8 cellular contexts compared by ENCODE assay signal in the genomic region with DNA sequence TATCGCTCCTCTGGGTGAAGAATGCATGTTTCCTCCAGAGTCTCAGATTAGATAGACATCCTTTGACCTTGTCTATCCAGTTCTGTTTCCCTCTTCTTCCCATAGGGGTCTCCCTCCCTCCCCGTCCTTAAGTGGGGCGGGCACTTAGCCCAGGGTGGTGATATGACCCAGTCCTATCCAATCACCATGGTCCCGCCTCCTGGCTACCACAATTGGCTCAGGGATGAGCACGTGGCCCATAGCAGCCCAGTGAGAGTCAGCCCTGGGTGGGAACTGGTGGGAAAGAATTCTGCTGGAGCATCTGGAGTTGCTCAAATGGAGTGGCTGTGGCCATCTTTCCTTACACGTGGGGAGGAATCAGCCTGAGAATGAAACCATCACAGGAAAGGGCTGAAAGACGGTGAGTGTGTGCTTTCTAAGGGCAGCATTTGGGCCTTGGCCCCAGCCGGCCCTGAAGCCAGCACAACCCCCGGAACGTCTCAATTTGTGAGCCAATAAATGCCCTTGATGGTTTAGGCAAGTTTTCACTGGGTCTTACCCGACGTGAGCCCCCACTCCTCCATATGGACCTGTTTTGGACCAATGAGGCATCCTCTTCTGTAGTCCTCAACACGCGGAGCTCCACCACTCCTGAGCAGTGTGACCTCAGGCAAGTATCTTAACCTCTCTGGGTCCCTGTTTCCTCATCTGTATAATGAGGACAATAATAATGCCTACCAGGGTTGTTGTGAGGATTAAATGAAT. TPM values are rescaled to one million over a fixed set of nuclear protein-coding genes. Genes with fewer than 3 reads are reported as not detected.
DNase-seq lines count a peak whose midpoint lies in the region; ATAC-seq and TF ChIP-seq lines count a peak whose summit lies in the region.

No MANE protein-coding gene starts in this region.

- H3K36me3 ChIP-seq in MG63 (peaks cover 3% of the 10 kb centered on the region), RWPE2 (ENCODE audit: low read depth) (0 out of 2 replicates have a peak, but pooled peaks cover 6% of the 10 kb centered on the region), brain microvascular endothelial cell (replicated peaks) (no peaks in the 10 kb centered on the region), iPS-15b (ENCODE audit: control insufficient read depth, insufficient read depth, low read length) (peaks cover 7% of the 10 kb centered on the region)

- H3K27me3 ChIP-seq in MG63 (no peaks in the 10 kb centered on the region), RWPE2 (ENCODE audit: insufficient read depth, poor library complexity, severe bottlenecking) (no peaks in the 10 kb centered on the region), brain microvascular endothelial cell (replicated peaks) (no peaks in the 10 kb centered on the region), iPS-15b (ENCODE audit: control insufficient read depth, insufficient read depth, low read length) (no peaks in the 10 kb centered on the region)

- peak; percentile 31 for TF ChIP-seq CTCF in RWPE2 (IDR thresholded peaks at IDR 0.05; ENCODE audit: poor library complexity, severe bottlenecking)
- peak; percentile 73 for TF ChIP-seq CTCF in brain microvascular endothelial cell (IDR thresholded peaks at IDR 0.05; ENCODE audit: low read depth, low read length, missing control alignments)
- TF ChIP-seq CTCF in retinal pigment epithelial cell (conservative IDR thresholded peaks at IDR 0.05; ENCODE audit: low read depth, low read length), result peak; percentile 48

- in situ Hi-C loops in brain microvascular endothelial cell (cut with HindIII; ENCODE audit: low pct_ligation_motif_present, low sequenced_read_pairs), result no loop called here

- peak; percentile 67 for DNase-seq in activated effector memory CD4-positive, alpha-beta T cell treated with anti-CD3 and anti-CD28 coated beads, Interleukin-2, amount 50 U/mL, for 16 hours
- DNase-seq in activated effector memory CD4-positive, alpha-beta T cell treated with Interleukin-2 at 50 U/mL for 16 hours, result no peak
- DNase-seq in MG63, result peak; percentile 99
- DNase-seq in RWPE2 (ENCODE audit: low spot score), result peak; percentile 89
- peak; percentile 98 for DNase-seq in brain microvascular endothelial cell
- DNase-seq in retinal pigment epithelial cell (ENCODE audit: low read depth), result no peak

- H3K9ac ChIP-seq in iPS-15b (ENCODE audit: low read depth, low read length), result peak overlapping the region; percentile 48

- H3K4me1 ChIP-seq in RWPE2 (ENCODE audit: insufficient read depth, poor library complexity, severe bottlenecking) (peaks cover 29% of the 10 kb centered on the region), iPS-15b (ENCODE audit: control insufficient read depth, insufficient read depth, low read length) (peaks cover 17% of the 10 kb centered on the region)

- peak overlapping the region; percentile 92 for H3K27ac ChIP-seq in RWPE2 (ENCODE audit: poor library complexity, severe bottlenecking)
- H3K27ac ChIP-seq in brain microvascular endothelial cell, result peak overlapping the region; percentile 100

- ATAC-seq in RWPE2 (ENCODE audit: low read depth) (peak; percentile 62), HG03159 (IDR thresholded peaks at IDR 0.05; ENCODE audit: unreplicated experiment) (no peak)

- H3K9me3 ChIP-seq in MG63 (no peaks in the 10 kb centered on the region), RWPE2 (ENCODE audit: severe bottlenecking) (no peaks in the 10 kb centered on the region), iPS-15b (ENCODE audit: control insufficient read depth, insufficient read depth, low read length) (no peaks in the 10 kb centered on the region)

- peak overlapping the region; percentile 50 for H3K4me3 ChIP-seq in MG63
- no peak overlapping the region for H3K4me3 ChIP-seq in RWPE2 (ENCODE audit: severe bottlenecking)
- H3K4me3 ChIP-seq in brain microvascular endothelial cell (ENCODE audit: low read depth, low read length), result no peak overlapping the region
- peak overlapping the region; percentile 53 for H3K4me3 ChIP-seq in iPS-15b (ENCODE audit: low read depth, low read length)
- no peak overlapping the region for H3K4me3 ChIP-seq in retinal pigment epithelial cell (ENCODE audit: low read length)

RNA-seq across cellular contexts. Expression of a gene that starts 14.3 kb away (rescaled TPM):
- 3.5 and 4.0 TPM in 2 replicates for total RNA-seq in MG63 (2014; rRNA removed; shearing (Covaris generic); ENCODE audit: low replicate concordance)

RNA-seq across cellular contexts. Expression of a gene that starts 42.5 kb away (rescaled TPM):
- 1.8 and 2.4 TPM in 2 replicates for total RNA-seq in MG63 (2014; rRNA removed; shearing (Covaris generic); ENCODE audit: low replicate concordance)

Comparison
In these comparisons a context has a peak if more than half of its experiments do, and no peak if none do; other contexts are left out.
1. DNase-seq: peak in activated effector memory CD4-positive, alpha-beta T cell treated with anti-CD3 and anti-CD28 coated beads, Interleukin-2, amount 50 U/mL, for 16 hours (single experiment), MG63 (single experiment), RWPE2 (single experiment) and brain microvascular endothelial cell (single experiment); none in activated effector memory CD4-positive, alpha-beta T cell treated with Interleukin-2 at 50 U/mL for 16 hours (single experiment) and retinal pigment epithelial cell (single experiment).
2. H3K4me3 ChIP-seq: peak in MG63 (single experiment) and iPS-15b (single experiment); none in RWPE2 (single experiment), brain microvascular endothelial cell (single experiment) and retinal pigment epithelial cell (single experiment).
3. Peak in every context shown above with its lines, with median percentiles within 50 percentile points of each other: CTCF ChIP-seq.